Comparison of ENCODE assay signal across 7 cellular contexts in the genomic region with DNA sequence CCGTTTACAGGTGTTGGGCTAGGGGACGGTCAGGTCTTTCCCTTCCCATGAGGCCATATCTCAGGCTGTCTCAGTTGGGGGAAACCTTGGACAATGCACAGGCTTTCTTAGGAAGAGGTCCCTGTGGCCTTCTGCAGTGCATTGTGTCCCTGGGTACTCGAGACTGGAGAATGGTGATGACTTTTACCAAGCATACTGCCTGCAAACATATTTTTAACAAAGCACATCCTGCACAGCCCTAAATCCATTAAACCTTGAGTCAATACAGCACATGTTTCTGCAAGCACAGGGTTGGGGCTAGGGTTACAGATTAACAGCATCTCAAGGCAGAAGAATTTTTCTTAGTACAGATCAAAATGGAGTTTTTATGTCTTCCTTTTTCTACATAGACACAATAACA. TPM values are rescaled to one million over a fixed set of nuclear protein-coding genes. Genes with fewer than 3 reads are reported as not detected.
DNase-seq lines count a peak whose midpoint lies in the region; ATAC-seq, FAIRE-seq and TF ChIP-seq lines count a peak whose summit lies in the region.
"Not testable (repeated sequence)": the region's sequence is repeated elsewhere in the genome, so short reads cannot be mapped to it uniquely, and the experiment has no call there.

No MANE protein-coding gene starts in this region.

- not testable (repeated sequence) for H3K27me3 Mint-ChIP-seq in Caco-2 (ENCODE audit: insufficient read depth, unreplicated experiment); glutamatergic neuron (ENCODE audit: unreplicated experiment); mesothelial cell of epicardium (ENCODE audit: low read depth); progenitor cell of endocrine pancreas

- not testable (repeated sequence) for H3K27ac Mint-ChIP-seq in Caco-2 (ENCODE audit: unreplicated experiment)
- H3K27ac Mint-ChIP-seq in glutamatergic neuron (ENCODE audit: unreplicated experiment) (peak overlapping the region; percentile 75), mesothelial cell of epicardium (peak overlapping the region; percentile 91), progenitor cell of endocrine pancreas (peak overlapping the region; percentile 94)

- POLR2A ChIA-PET in Caco-2 (lab: Charles Lee): not testable (repeated sequence)

- CTCF ChIA-PET in Caco-2 (lab: Charles Lee): not testable (repeated sequence)

- H3K4me1 ChIP-seq in Caco-2: peaks cover 11% of the 10 kb centered on the region
- not testable (repeated sequence) for H3K4me1 ChIP-seq in RWPE2 (ENCODE audit: insufficient read depth, poor library complexity, severe bottlenecking)

- peaks cover 16% of the 10 kb centered on the region for H3K9me3 ChIP-seq in Caco-2
- not testable (repeated sequence) for H3K9me3 ChIP-seq in RWPE2 (ENCODE audit: severe bottlenecking)

- not testable (repeated sequence) for H3K4me1 Mint-ChIP-seq in Caco-2 (ENCODE audit: low read depth, unreplicated experiment)
- H3K4me1 Mint-ChIP-seq in glutamatergic neuron (ENCODE audit: low read depth, unreplicated experiment) (peaks cover 15% of the 10 kb centered on the region), mesothelial cell of epicardium (peaks cover 28% of the 10 kb centered on the region), progenitor cell of endocrine pancreas (ENCODE audit: low read depth) (peaks cover 37% of the 10 kb centered on the region)

- H3K27me3 ChIP-seq in Caco-2 (replicated peaks; ENCODE audit: control insufficient read depth, insufficient read depth, low read length); RWPE2 (ENCODE audit: insufficient read depth, poor library complexity, severe bottlenecking); bronchial epithelial cell (ENCODE audit: control insufficient read depth, insufficient read depth, low read length): not testable (repeated sequence)

- peak overlapping the region; percentile 31 for H3K4me3 Mint-ChIP-seq in Caco-2 (ENCODE audit: unreplicated experiment)
- H3K4me3 Mint-ChIP-seq in glutamatergic neuron (ENCODE audit: unreplicated experiment); mesothelial cell of epicardium: not testable (repeated sequence)
- H3K4me3 Mint-ChIP-seq in progenitor cell of endocrine pancreas (ENCODE audit: low read depth): peak overlapping the region; percentile 49

- H3K36me3 ChIP-seq in Caco-2 (ENCODE audit: control insufficient read depth, insufficient read depth, low read length); RWPE2 (ENCODE audit: low read depth); bronchial epithelial cell (ENCODE audit: control insufficient read depth, insufficient read depth, low read length): not testable (repeated sequence)

- intact Hi-C loops in Caco-2 (cut with micrococcal nuclease; ENCODE audit: unreplicated experiment): loop anchor here (10.0 kb wide), 1 partner anchor 117 kb away; the partner anchor contains the start of gene ZNF91

- TF ChIP-seq CTCF in Caco-2 (IDR thresholded peaks at IDR 0.05; ENCODE audit: insufficient read depth in 1 of 2, low read depth in 1 of 2, low read length in 1 of 2, severe bottlenecking in 1 of 2, unreplicated experiment in 1 of 2); RWPE2 (IDR thresholded peaks at IDR 0.05; ENCODE audit: poor library complexity, severe bottlenecking); bronchial epithelial cell (IDR thresholded peaks at IDR 0.05; ENCODE audit: insufficient read depth, low read length, severe bottlenecking); glutamatergic neuron (IDR thresholded peaks at IDR 0.05; ENCODE audit: partially characterized antibody, unreplicated experiment); mesothelial cell of epicardium (IDR thresholded peaks at IDR 0.05; ENCODE audit: unreplicated experiment); progenitor cell of endocrine pancreas (IDR thresholded peaks at IDR 0.05; ENCODE audit: unreplicated experiment): not testable (repeated sequence)

- peak; percentile 32 to 59 for DNase-seq in Caco-2
- DNase-seq in ELF-1 (ENCODE audit: low read depth, low spot score): peak; percentile 15
- DNase-seq in RWPE2 (ENCODE audit: low spot score); glutamatergic neuron; mesothelial cell of epicardium (ENCODE audit: low spot score in 2 of 2, unreplicated experiment in 2 of 2); progenitor cell of endocrine pancreas (ENCODE audit: low spot score, unreplicated experiment): not testable (repeated sequence)
- peak; percentile 38 for DNase-seq in bronchial epithelial cell (ENCODE audit: low read depth)

- peak overlapping the region; percentile 24 for H3K27ac ChIP-seq in RWPE2 (ENCODE audit: poor library complexity, severe bottlenecking)

- H3K36me3 Mint-ChIP-seq in Caco-2 (ENCODE audit: insufficient read depth, unreplicated experiment); glutamatergic neuron (ENCODE audit: unreplicated experiment); mesothelial cell of epicardium; progenitor cell of endocrine pancreas (ENCODE audit: insufficient read depth): not testable (repeated sequence)

- FAIRE-seq in bronchial epithelial cell (lab: Jason Lieb, UNC): not testable (repeated sequence)

- H3K9me3 Mint-ChIP-seq in Caco-2 (ENCODE audit: unreplicated experiment): peaks cover 17% of the 10 kb centered on the region
- H3K9me3 Mint-ChIP-seq in glutamatergic neuron (ENCODE audit: unreplicated experiment): peaks cover 11% of the 10 kb centered on the region
- H3K9me3 Mint-ChIP-seq in mesothelial cell of epicardium; progenitor cell of endocrine pancreas (ENCODE audit: low read depth): not testable (repeated sequence)

- not testable (repeated sequence) for BruUV-seq in Caco-2 (replicated peaks; lab: Mats Ljungman, UMichigan)

- ATAC-seq in RWPE2 (ENCODE audit: low read depth): not testable (repeated sequence)

- not testable (repeated sequence) for H3K4me3 ChIP-seq in Caco-2 (ENCODE audit: low read depth, low read length); RWPE2 (ENCODE audit: severe bottlenecking); bronchial epithelial cell (ENCODE audit: low read depth, low read length)

RNA-seq across cellular contexts. Expression of gene ZNF724, which starts 27.9 kb away (rescaled TPM):
- 10.6 and 11.8 TPM in 2 replicates for total RNA-seq in Caco-2 (2022)
- total RNA-seq in bronchial epithelial cell: 0.79 and 1.9 TPM in 2 replicates
- total RNA-seq in glutamatergic neuron (ENCODE audit: unreplicated experiment): 14.6 TPM
- 10.7 to 12.3 TPM (median 11.7 TPM) in 3 replicates for total RNA-seq in mesothelial cell of epicardium
- total RNA-seq in progenitor cell of endocrine pancreas: 21.7 and 22.1 TPM in 2 replicates
